ENCODE assay signal across 13 cellular contexts in genomic region chr10:13658256-13658655, GRCh38.
DNase-seq lines count a peak whose midpoint lies in the region; ATAC-seq and TF ChIP-seq lines count a peak whose summit lies in the region.
"Had no signal": no experiment of that assay in that cellular context is flagged by ENCODE, and none has a peak within 500 bp of the region (broad histone marks: within the 10 kb centered on the region; RNA-seq: fewer than 3 reads in every experiment).

No MANE protein-coding gene starts in this region.

- no peak for TF ChIP-seq EP300 in sigmoid colon (IDR thresholded peaks at IDR 0.05)

- intact Hi-C loops in left ventricle myocardium inferior (cut with micrococcal nuclease): no loop called here
- intact Hi-C loops in left ventricle myocardium superior (cut with micrococcal nuclease): no loop called here
- intact Hi-C loops in sigmoid colon (cut with DNase I): no loop called here

- WGBS in sigmoid colon, 2 donors: 67 to 87% methylated on average over 10 of the region's 10 CpGs
- WGBS in mesendoderm (ENCODE audit: extremely low coverage, insufficient coverage, low lambda C conversion rate): no CpG with 5 or more reads among the region's 10 CpGs

- POLR2A ChIA-PET in RWPE1 (lab: Yijun Ruan, JAX; ENCODE audit: low non-redundant PET): no interaction called here

- H3K27me3 ChIP-seq in left ventricle myocardium inferior (ENCODE audit: low read depth) (no peaks in the 10 kb centered on the region), sigmoid colon (no peaks in the 10 kb centered on the region), mesendoderm (ENCODE audit: insufficient read depth, low read length, poor library complexity) (no peaks in the 10 kb centered on the region)

- H2AK5ac ChIP-seq in mesendoderm (ENCODE audit: low read length): no peak overlapping the region

- H3K4ac ChIP-seq in mesendoderm (ENCODE audit: low read depth, low read length): no peak overlapping the region

- H3K27ac ChIP-seq in left ventricle myocardium inferior (replicated peaks): peak overlapping the region; percentile 79
- peak overlapping the region; percentile 91; the same call in 1 of the 2 replicates for H3K27ac ChIP-seq in RWPE1
- peak overlapping the region in 2 of 4 donors; percentile 71 to 73 for H3K27ac ChIP-seq in sigmoid colon
- no peak overlapping the region for H3K27ac ChIP-seq in mesendoderm (ENCODE audit: low read depth, low read length)

- H3K9me3 Mint-ChIP-seq in endothelial cell (ENCODE audit: unreplicated experiment): no peaks in the 10 kb centered on the region

- no peak overlapping the region for H3K23ac ChIP-seq in mesendoderm (ENCODE audit: low read length)

- H2BK15ac ChIP-seq in mesendoderm (replicated peaks; ENCODE audit: low read depth): no peak overlapping the region

- no peak overlapping the region for H3K56ac ChIP-seq in mesendoderm (ENCODE audit: low read length)

- no peak overlapping the region for H4K5ac ChIP-seq in mesendoderm (ENCODE audit: low read length)

- TF ChIP-seq CTCF in left ventricle myocardium inferior (IDR thresholded peaks at IDR 0.05; ENCODE audit: borderline replicate concordance) (no peak), RWPE1 (conservative IDR thresholded peaks at IDR 0.05; ENCODE audit: low read depth) (no peak), endothelial cell (IDR thresholded peaks at IDR 0.05; ENCODE audit: unreplicated experiment) (no peak), sigmoid colon (IDR thresholded peaks at IDR 0.05) (no peak)

- H3K4me3 Mint-ChIP-seq in endothelial cell (ENCODE audit: unreplicated experiment): peak overlapping the region; percentile 37

- peaks cover 81% of the 10 kb centered on the region for H3K36me3 ChIP-seq in left ventricle myocardium inferior
- H3K36me3 ChIP-seq in sigmoid colon: peaks cover 0 to 73% (median 25%) of the 10 kb centered on the region in 4 donors
- H3K36me3 ChIP-seq in mesendoderm (ENCODE audit: control insufficient read depth, insufficient read depth, low read length): peaks cover 11% of the 10 kb centered on the region
- H3K36me3 ChIP-seq: BE2C had no signal

- no peak overlapping the region for H3K27ac Mint-ChIP-seq in endothelial cell (ENCODE audit: unreplicated experiment)

- H3K4me1 ChIP-seq in left ventricle myocardium inferior: peaks cover 59% of the 10 kb centered on the region
- peaks cover 0 to 32% (median 17%) of the 10 kb centered on the region in 4 donors for H3K4me1 ChIP-seq in sigmoid colon
- H3K4me1 ChIP-seq in mesendoderm (ENCODE audit: control insufficient read depth, low read depth, low read length): no peaks in the 10 kb centered on the region
- H3K4me1 ChIP-seq: BE2C had no signal

- no peak overlapping the region for H3K9ac ChIP-seq in mesendoderm (ENCODE audit: low read length)

- H3K79me2 ChIP-seq in mesendoderm (ENCODE audit: control insufficient read depth, insufficient read depth, low read length): no peaks in the 10 kb centered on the region

- H3K27me3 Mint-ChIP-seq in endothelial cell (ENCODE audit: unreplicated experiment): no peaks in the 10 kb centered on the region

- H2BK5ac ChIP-seq in mesendoderm (ENCODE audit: low read length): no peak overlapping the region

- CTCF ChIA-PET in RWPE1 (lab: Yijun Ruan, JAX): no interaction called here

- no peak overlapping the region for H2BK120ac ChIP-seq in mesendoderm (ENCODE audit: low read depth, low read length)

- ATAC-seq in left ventricle myocardium superior: no peak
- ATAC-seq: K562 had no signal

- H3K4me2 ChIP-seq in mesendoderm (ENCODE audit: low read length): no peak overlapping the region

- no peaks in the 10 kb centered on the region for H3K79me1 ChIP-seq in mesendoderm (ENCODE audit: low read length)

- H3K4me1 Mint-ChIP-seq in endothelial cell (ENCODE audit: unreplicated experiment): peaks cover 22% of the 10 kb centered on the region

- no peak for DNase-seq in left ventricle myocardium inferior
- DNase-seq in left ventricle myocardium superior: no peak
- no peak for DNase-seq in RWPE1 (ENCODE audit: low spot score)
- no peak for DNase-seq in endothelial cell (ENCODE audit: low spot score)
- peak; percentile 22 for DNase-seq in sigmoid colon
- DNase-seq in middle frontal gyrus (ENCODE audit: extremely low spot score, low spot score): no peak
- no peak for DNase-seq in mesendoderm
- DNase-seq: BE2C, DMS 273 treated with DMSO at 0.1 percent for 48 hours, GOT3, NCI-H345, NCI-H526 treated with DMSO at 0.1 percent for 48 hours had no signal

- H3K36me3 Mint-ChIP-seq in endothelial cell (ENCODE audit: low read depth, unreplicated experiment): peaks cover 54% of the 10 kb centered on the region

- no peak overlapping the region for H3K4me3 ChIP-seq in left ventricle myocardium inferior
- H3K4me3 ChIP-seq in sigmoid colon: no peak overlapping the region
- no peak overlapping the region for H3K4me3 ChIP-seq in mesendoderm (ENCODE audit: low read length)
- H3K4me3 ChIP-seq: K562 had no signal

- H3K9me3 ChIP-seq in left ventricle myocardium inferior (replicated peaks): no peaks in the 10 kb centered on the region
- no peaks in the 10 kb centered on the region for H3K9me3 ChIP-seq in sigmoid colon
- H3K9me3 ChIP-seq: BE2C had no signal

- no peak overlapping the region for H4K8ac ChIP-seq in mesendoderm (ENCODE audit: low read depth, low read length)

- no peak overlapping the region for H3K18ac ChIP-seq in mesendoderm (ENCODE audit: low read length)

- no peak for TF ChIP-seq POLR2A in sigmoid colon (IDR thresholded peaks at IDR 0.05)
